Comparison of ENCODE assay signal across 1 cellular context in genomic region chr10:63977329-63977923, GRCh38.
TF ChIP-seq lines count a peak whose summit lies in the region.

No MANE protein-coding gene starts in this region.

TF ChIP-seq in IMR-90, 13 proteins besides CTCF, POLR2A, EP300 and RAD21 (continued from another document):
- TF ChIP-seq MAZ (IDR thresholded peaks at IDR 0.05; ENCODE audit: borderline replicate concordance, low read depth, low read length) (no peak), RCOR1 (IDR thresholded peaks at IDR 0.05; ENCODE audit: insufficient replicate concordance, low read length) (no peak)
TF ChIP-seq in IMR-90: peak in this region for 0.
